ENCODE assay signal across 21 cellular contexts in the genomic region with DNA sequence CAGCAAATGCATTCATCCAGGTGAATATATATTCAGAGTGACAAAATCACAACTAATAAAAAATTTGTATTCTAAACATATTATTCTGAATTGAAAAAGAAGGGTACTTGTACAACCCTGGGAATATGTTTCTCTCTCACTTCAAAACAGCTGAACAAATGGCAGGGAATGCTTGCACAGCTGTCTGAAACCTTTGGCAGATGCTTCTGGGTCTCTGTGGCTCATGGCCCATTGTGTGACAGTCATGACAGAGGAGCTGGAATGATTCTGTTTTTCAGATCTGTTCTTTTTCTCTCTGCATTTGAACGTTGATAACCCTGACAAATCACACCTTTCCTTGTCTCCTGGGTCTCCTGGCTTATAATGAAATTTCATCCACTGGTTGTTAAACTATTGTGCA.
DNase-seq lines count a peak whose midpoint lies in the region; ATAC-seq, FAIRE-seq and TF ChIP-seq lines count a peak whose summit lies in the region.
"Had no signal": no experiment of that assay in that cellular context is flagged by ENCODE, and none has a peak within 500 bp of the region (broad histone marks: within the 10 kb centered on the region; RNA-seq: fewer than 3 reads in every experiment).

No MANE protein-coding gene starts in this region.

- WGBS in transverse colon (ENCODE audit: low coverage in 1 of 2), 2 donors: 20 to 64% methylated on average over 1 of the region's 1 CpG

- intact Hi-C loops in transverse colon (cut with DNase I; ENCODE audit: low total_unique reads): no loop called here

- TF ChIP-seq POLR2A in transverse colon (IDR thresholded peaks at IDR 0.05) (no peak), GM12891 (IDR thresholded peaks at IDR 0.05; ENCODE audit: low read depth, low read length) (no peak)

- no peak for TF ChIP-seq EP300 in transverse colon (IDR thresholded peaks at IDR 0.05; ENCODE audit: low read depth)

- ATAC-seq in HG02884 (IDR thresholded peaks at IDR 0.05; ENCODE audit: unreplicated experiment): no peak
- ATAC-seq: left lobe of liver, PC-3, WTC11 had no signal

- H3K27me3 ChIP-seq in SJCRH30 (no peaks in the 10 kb centered on the region), transverse colon (no peaks in the 10 kb centered on the region)
- H3K27me3 ChIP-seq: neutrophil had no signal

- no peak for FAIRE-seq in GM12891 (lab: Jason Lieb, UNC)

- DNase-seq in COR-L47 (lab: John Stamatoyannopoulos, UW): peak; percentile 25
- DNase-seq in NCI-H1105 (lab: John Stamatoyannopoulos, UW): peak; percentile 28
- DNase-seq in NCI-H2196 (lab: John Stamatoyannopoulos, UW; ENCODE audit: unreplicated experiment): peak; percentile 25
- peak; percentile 90 to 96 for DNase-seq in SJCRH30
- DNase-seq in germinal center (ENCODE audit: low spot score): no peak
- DNase-seq in transverse colon: no peak
- DNase-seq in GM12891 (ENCODE audit: insufficient read length, low spot score): no peak
- DNase-seq: activated CD4-positive, alpha-beta memory T cell treated with anti-CD3 and anti-CD28 coated beads, Interleukin-2, amount 10 ng/mL, durations not matched to agents 7 days and 5 days; activated naive CD4-positive, alpha-beta T cell treated with anti-CD3 and anti-CD28 coated beads, Interleukin-2, amount 50 U/mL, for 16 hours; activated T-cell treated with anti-CD3 and anti-CD28 coated beads, Interleukin-2, amount 50 U/mL, for 1 hour; aorta; DMS79 treated with DMSO at 0.1 percent for 48 hours; IMR-90; PC-3; T-helper 2 cell had no signal

- no peak for TF ChIP-seq CTCF in transverse colon (IDR thresholded peaks at IDR 0.05)

- H3K9me3 ChIP-seq in SJCRH30 (replicated peaks) (no peaks in the 10 kb centered on the region), transverse colon (no peaks in the 10 kb centered on the region)
- H3K9me3 ChIP-seq: neutrophil had no signal

- H3K4me1 ChIP-seq in SJCRH30 (peaks cover 45% of the 10 kb centered on the region), transverse colon (no peaks in the 10 kb centered on the region)

- in situ Hi-C loops in transverse colon (cut with MboI; ENCODE audit: low pct_ligation_motif_present in 1 of 4, low pct_unique_long_range_greater_than_20kb in 1 of 4, low sequenced_read_pairs in 3 of 4): no loop called here

- H3K4me3 ChIP-seq in SJCRH30 (no peak overlapping the region), transverse colon (no peak overlapping the region)

- peaks cover 36% of the 10 kb centered on the region for H3K36me3 ChIP-seq in SJCRH30
- no peaks in the 10 kb centered on the region for H3K36me3 ChIP-seq in transverse colon

- H3K27ac ChIP-seq in SJCRH30 (peak overlapping the region; percentile 99), transverse colon (no peak overlapping the region)
- H3K27ac ChIP-seq: C4-2B, HL-60, neutrophil had no signal

TF ChIP-seq in GM12891, 5 proteins besides CTCF, POLR2A, EP300 and RAD21:
- TF ChIP-seq SPI1 (IDR thresholded peaks at IDR 0.05; ENCODE audit: low read depth, low read length) (no peak), POU2F2 (IDR thresholded peaks at IDR 0.05; ENCODE audit: low read depth, low read length) (no peak), PAX5 (IDR thresholded peaks at IDR 0.05; ENCODE audit: insufficient read depth, low read length, severe bottlenecking) (no peak), POLR2AphosphoS5 (IDR thresholded peaks at IDR 0.05; ENCODE audit: low read depth, low read length) (no peak), TAF1 (IDR thresholded peaks at IDR 0.05; ENCODE audit: low read depth, low read length) (no peak)

Comparison
In these comparisons a context has a peak if more than half of its experiments do, and no peak if none do; other contexts are left out.
1. DNase-seq: peak in COR-L47 (single experiment), NCI-H1105 (single experiment), NCI-H2196 (single experiment) and SJCRH30 (2 of 2); none in germinal center (single experiment), transverse colon (single experiment) and GM12891 (single experiment).